In the genomic region with DNA sequence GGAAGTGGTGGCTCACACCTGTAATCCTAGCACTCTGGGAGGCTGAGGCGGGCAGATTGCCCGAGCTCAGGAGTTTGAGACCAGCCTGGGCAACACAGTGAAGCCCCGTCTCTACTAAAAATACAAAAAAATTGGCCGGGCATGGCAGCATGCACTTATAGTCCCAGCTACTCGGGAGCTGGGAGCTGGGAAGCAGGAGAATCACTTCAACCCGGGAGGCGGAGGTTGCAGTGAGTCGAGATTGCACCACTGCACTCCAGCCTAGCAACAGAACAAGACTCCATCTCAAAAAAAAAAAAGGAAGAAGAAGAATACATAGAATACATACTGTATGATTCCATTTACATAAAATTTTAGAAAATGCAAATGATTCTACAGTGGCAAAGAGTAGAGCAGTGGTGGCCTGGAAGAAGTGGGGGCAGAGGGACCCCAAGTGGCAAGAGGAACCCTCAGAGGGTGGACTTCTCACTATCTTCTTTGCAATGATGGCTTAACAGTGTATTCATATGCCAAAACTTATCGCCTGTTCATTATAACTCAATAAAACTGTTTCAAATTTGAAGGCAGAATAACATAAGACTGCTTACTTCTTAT, we compare ENCODE assay signal across 19 cellular contexts. TPM values are rescaled to one million over a fixed set of nuclear protein-coding genes. Genes with fewer than 3 reads are reported as not detected.
DNase-seq lines count a peak whose midpoint lies in the region; TF ChIP-seq lines count a peak whose summit lies in the region.
"Had no signal": no experiment of that assay in that cellular context is flagged by ENCODE, and none has a peak within 500 bp of the region (broad histone marks: within the 10 kb centered on the region; RNA-seq: fewer than 3 reads in every experiment).

No MANE protein-coding gene starts in this region.

- H4K20me1 ChIP-seq in PC-9 (ENCODE audit: insufficient read depth) = peaks cover 6% of the 10 kb centered on the region

- peaks cover 75% of the 10 kb centered on the region for H3K79me2 ChIP-seq in ACC112 (ENCODE audit: control insufficient read depth, insufficient read depth, low read length, unreplicated experiment)
- H3K79me2 ChIP-seq in PC-9 (ENCODE audit: low read depth) = peaks cover 89% of the 10 kb centered on the region
- peaks cover 25% of the 10 kb centered on the region for H3K79me2 ChIP-seq in trophoblast cell (ENCODE audit: control insufficient read depth, insufficient read depth, low read length, poor library complexity)

- H3K4me2 ChIP-seq in PC-9 = peak overlapping the region; percentile 91
- no peak overlapping the region for H3K4me2 ChIP-seq in trophoblast cell (ENCODE audit: low read length)

- peaks cover 5% of the 10 kb centered on the region for H3K27me3 Mint-ChIP-seq in glutamatergic neuron (ENCODE audit: unreplicated experiment)
- H3K27me3 Mint-ChIP-seq: CD4-positive, alpha-beta T cell; naive thymus-derived CD8-positive, alpha-beta T cell; T-cell had no signal

- H2BK120ac ChIP-seq in trophoblast cell (ENCODE audit: insufficient read depth, low read length, poor library complexity) = no peak overlapping the region

- DNase-seq in PC-9 = no peak
- no peak for DNase-seq in esophagus squamous epithelium (lab: John Stamatoyannopoulos, UW)
- no peak for DNase-seq in trophoblast cell
- no peak for DNase-seq in hepatic stellate cell (ENCODE audit: low spot score)
- DNase-seq in MG63 = no peak
- no peak for DNase-seq in glutamatergic neuron
- DNase-seq in superior temporal gyrus (ENCODE audit: extremely low spot score) = no peak
- DNase-seq: ACHN; activated gamma-delta T cell treated with Interleukin-2 at 50 U/mL for 16 hours; amygdala; CD4-positive, alpha-beta T cell; DMS79; head of caudate nucleus; naive thymus-derived CD8-positive, alpha-beta T cell; NCI-H1105 treated with DMSO at 0.1 percent for 48 hours; NCI-H524; SHP77; T-cell had no signal

- 65 to 73% methylated on average over 9 of the region's 9 CpGs for WGBS in esophagus squamous epithelium, 2 donors
- WGBS in trophoblast cell (ENCODE audit: extremely low coverage, insufficient coverage, insufficient read length) = no CpG with 5 or more reads among the region's 9 CpGs

- H3K4me1 Mint-ChIP-seq in glutamatergic neuron (ENCODE audit: low read depth, unreplicated experiment) = no peaks in the 10 kb centered on the region

- H3K4me3 Mint-ChIP-seq in glutamatergic neuron (ENCODE audit: unreplicated experiment) = no peak overlapping the region
- H3K4me3 Mint-ChIP-seq: CD4-positive, alpha-beta T cell; naive thymus-derived CD8-positive, alpha-beta T cell; T-cell had no signal

- H4K91ac ChIP-seq in trophoblast cell (ENCODE audit: low read depth, low read length) = no peak overlapping the region

- no peak overlapping the region for H3K23ac ChIP-seq in trophoblast cell (ENCODE audit: low read length)

- H3K9ac ChIP-seq in trophoblast cell (ENCODE audit: low read length) = no peak overlapping the region

- H3K9me3 ChIP-seq in PC-9 (ENCODE audit: insufficient read depth, low read depth) (no peaks in the 10 kb centered on the region), esophagus squamous epithelium (no peaks in the 10 kb centered on the region), trophoblast cell (ENCODE audit: insufficient read depth, low read depth, low read length) (peaks cover 1% of the 10 kb centered on the region), MG63 (no peaks in the 10 kb centered on the region)

- H3K27me3 ChIP-seq in ACC112 (ENCODE audit: insufficient read depth, low read length) (no peaks in the 10 kb centered on the region), PC-9 (ENCODE audit: insufficient read depth, low read depth) (no peaks in the 10 kb centered on the region), esophagus squamous epithelium (no peaks in the 10 kb centered on the region), trophoblast cell (ENCODE audit: insufficient read depth, low read length) (no peaks in the 10 kb centered on the region), MG63 (no peaks in the 10 kb centered on the region)

- no peak overlapping the region for H3K14ac ChIP-seq in trophoblast cell (ENCODE audit: low read length)

- CTCF ChIA-PET in PC-9 (lab: Charles Lee) = interaction anchor here (0.7 kb wide), 1 partner anchor 42 kb away, joined by 3 read pairs; no protein-coding TSS in a partner anchor

- no peak overlapping the region for H3K27ac Mint-ChIP-seq in glutamatergic neuron (ENCODE audit: unreplicated experiment)
- H3K27ac Mint-ChIP-seq: CD4-positive, alpha-beta T cell; T-cell had no signal

- H3K36me3 ChIP-seq in ACC112 (ENCODE audit: insufficient read depth, low read length) (0 out of 2 replicates have a peak, but pooled peaks cover 3% of the 10 kb centered on the region), PC-9 (ENCODE audit: low read depth) (peaks cover 3% of the 10 kb centered on the region; the same call in 1 of the 2 replicates), esophagus squamous epithelium (no peaks in the 10 kb centered on the region), trophoblast cell (ENCODE audit: control insufficient read depth in 1 of 2, insufficient read depth in 2 of 2, low read length in 2 of 2) (peaks cover 0 to 3% of the 10 kb centered on the region in 2 experiments), MG63 (peaks cover 6% of the 10 kb centered on the region; the same call in 1 of the 2 replicates)

- no peak overlapping the region for H4K8ac ChIP-seq in trophoblast cell (ENCODE audit: low read depth, low read length)

- H3F3A ChIP-seq in PC-9 (ENCODE audit: insufficient read depth, low read depth) = peaks cover 69% of the 10 kb centered on the region

- POLR2A ChIA-PET in PC-9 (lab: Charles Lee; ENCODE audit: unreplicated experiment) = no interaction called here

- H3K9me2 ChIP-seq in PC-9 (ENCODE audit: insufficient read depth) = no peaks in the 10 kb centered on the region

- H3K4me1 ChIP-seq in ACC112 (ENCODE audit: control insufficient read depth, insufficient read depth, low read length, unreplicated experiment) (peaks cover 52% of the 10 kb centered on the region), PC-9 (replicated peaks; ENCODE audit: insufficient read depth) (peaks cover 91% of the 10 kb centered on the region), esophagus squamous epithelium (peaks cover 57 to 96% (median 66%) of the 10 kb centered on the region in 3 donors), trophoblast cell (ENCODE audit: control insufficient read depth in 1 of 2, insufficient read depth in 2 of 2, low read length in 2 of 2) (peaks cover 26 to 40% of the 10 kb centered on the region in 2 experiments)

- peaks cover 2% of the 10 kb centered on the region for H3K9me3 Mint-ChIP-seq in glutamatergic neuron (ENCODE audit: unreplicated experiment)
- H3K9me3 Mint-ChIP-seq: CD4-positive, alpha-beta T cell; naive thymus-derived CD8-positive, alpha-beta T cell; T-cell had no signal

- no peak overlapping the region; the same call in 1 of the 2 replicates for H3K4me3 ChIP-seq in ACC112 (ENCODE audit: low read depth, low read length)
- H3K4me3 ChIP-seq in PC-9 = no peak overlapping the region
- H3K4me3 ChIP-seq in esophagus squamous epithelium = peak overlapping the region in 1 of 4 donors; percentile 61
- H3K4me3 ChIP-seq in trophoblast cell (ENCODE audit: low read depth, low read length) = no peak overlapping the region
- H3K4me3 ChIP-seq in MG63 = no peak overlapping the region

- H3K36me3 Mint-ChIP-seq in glutamatergic neuron (ENCODE audit: unreplicated experiment) = no peaks in the 10 kb centered on the region

- no peak overlapping the region for H2BK5ac ChIP-seq in trophoblast cell (ENCODE audit: low read depth, low read length, poor library complexity)

- peak overlapping the region; percentile 69 for H3K4ac ChIP-seq in trophoblast cell (ENCODE audit: low read depth, low read length)

- no peak for TF ChIP-seq POLR2A in esophagus squamous epithelium (IDR thresholded peaks at IDR 0.05)

- H3K79me1 ChIP-seq in trophoblast cell (ENCODE audit: low read length) = peaks cover 25% of the 10 kb centered on the region

- intact Hi-C loops in PC-9 (cut with micrococcal nuclease; ENCODE audit: unreplicated experiment) = loop anchor here (5.0 to 10.0 kb wide), 3 partner anchors 39 to 132 kb away; no protein-coding TSS in a partner anchor
- intact Hi-C loops in esophagus squamous epithelium (cut with DNase I) = no loop called here

- no peak overlapping the region for H2BK12ac ChIP-seq in trophoblast cell (ENCODE audit: low read length)

- H3K18ac ChIP-seq in trophoblast cell (ENCODE audit: low read length) = no peak overlapping the region

- TF ChIP-seq CTCF in PC-9 (conservative IDR thresholded peaks at IDR 0.05) (no peak), esophagus squamous epithelium (IDR thresholded peaks at IDR 0.05) (no peak), glutamatergic neuron (IDR thresholded peaks at IDR 0.05; ENCODE audit: partially characterized antibody, unreplicated experiment) (no peak)

- H3K27ac ChIP-seq in ACC112 (ENCODE audit: low read depth, low read length) = peak overlapping the region; percentile 91
- peak overlapping the region; percentile 98 for H3K27ac ChIP-seq in PC-9
- H3K27ac ChIP-seq in esophagus squamous epithelium = peak overlapping the region; percentile 25 to 94 (median 92)
- no peak overlapping the region for H3K27ac ChIP-seq in trophoblast cell (ENCODE audit: low read depth, low read length)

- no TSS peak for BruUV-seq in PC-9 (replicated peaks; lab: Mats Ljungman, UMichigan)

- no peak overlapping the region for H2AK5ac ChIP-seq in trophoblast cell (ENCODE audit: low read length)

- H2AFZ ChIP-seq in ACC112 (ENCODE audit: low read length, unreplicated experiment) (no peak overlapping the region), PC-9 (no peak overlapping the region), trophoblast cell (ENCODE audit: insufficient read depth, low read length, poor library complexity) (no peak overlapping the region)

- no peak overlapping the region for H4K12ac ChIP-seq in trophoblast cell (ENCODE audit: low read depth, low read length)

RNA-seq across cellular contexts. Expression of a gene that starts 22.0 kb away (rescaled TPM):
- total RNA-seq in PC-9 (2021) (102 and 103 TPM in 2 replicates), esophagus squamous epithelium (10 to 100 TPM; 25.8 to 46.0 (median 27.8) TPM), glutamatergic neuron (ENCODE audit: unreplicated experiment) (47.3 TPM)
- 89.1 and 90.0 TPM in 2 replicates for polyA plus RNA-seq in trophoblast cell (2013)
- total RNA-seq in MG63 (2014; rRNA removed; shearing (Covaris generic); ENCODE audit: low replicate concordance) = 45.4 and 46.2 TPM in 2 replicates
